8 cellular contexts compared by ENCODE assay signal in the genomic region with DNA sequence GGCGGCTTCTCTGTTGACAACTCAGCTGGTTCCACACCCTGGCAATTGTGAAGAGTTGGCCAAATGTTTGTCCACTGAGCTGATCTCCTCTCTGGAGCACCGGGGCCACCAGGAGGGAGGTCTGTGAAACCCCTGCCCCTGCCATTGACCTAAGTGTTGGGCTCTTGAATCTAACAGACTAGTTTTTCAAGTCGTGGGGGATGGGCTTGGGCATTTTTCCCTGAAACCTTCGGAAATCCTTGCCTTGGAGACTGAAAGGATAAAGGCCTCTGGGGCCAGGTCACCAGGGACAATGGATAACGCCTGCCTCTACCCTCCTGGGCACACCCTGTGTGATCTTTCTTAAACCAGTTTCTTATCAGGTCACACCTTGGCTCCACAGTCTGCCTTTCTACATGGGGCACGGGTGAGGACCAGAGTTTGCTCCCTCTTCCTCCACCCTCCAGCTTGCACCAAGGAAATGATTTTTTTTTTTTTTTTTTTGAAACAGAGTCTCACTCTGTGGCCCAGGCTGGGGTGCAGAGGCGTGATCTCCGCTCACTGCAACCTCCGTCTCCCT. TPM values are rescaled to one million over a fixed set of nuclear protein-coding genes. Genes with fewer than 3 reads are reported as not detected.
DNase-seq lines count a peak whose midpoint lies in the region; ATAC-seq and TF ChIP-seq lines count a peak whose summit lies in the region.

No MANE protein-coding gene starts in this region.

- peak; percentile 24 for DNase-seq in activated CD4-positive, alpha-beta T cell treated with anti-CD3 and anti-CD28 coated beads, Interleukin-2, amount 10 ng/mL, durations not matched to agents 7 days and 5 days
- no peak for DNase-seq in activated CD4-positive, alpha-beta T cell treated with anti-CD3 and anti-CD28 coated beads for 4 hours
- no peak for DNase-seq in activated naive CD8-positive, alpha-beta T cell treated with anti-CD3 and anti-CD28 coated beads, Interleukin-2, amount 50 U/mL, for 24 hours
- DNase-seq in left lung = no peak
- no peak for DNase-seq in stimulated activated CD4-positive, alpha-beta T cell treated with anti-CD3 and anti-CD28 coated beads, Interleukin-2, amount 100 ng/mL, for 48 hours
- no peak for DNase-seq in ureter (ENCODE audit: low spot score)
- no peak for DNase-seq in dedifferentiated amniotic fluid mesenchymal stem cell (ENCODE audit: extremely low spot score)

- peak overlapping the region in 1 of 2 donors; percentile 68 for H3K27ac ChIP-seq in left lung
- no peak overlapping the region for H3K27ac ChIP-seq in thymus (ENCODE audit: low read depth)

- H3K36me3 Mint-ChIP-seq in activated CD4-positive, alpha-beta T cell treated with anti-CD3 and anti-CD28 coated beads, Interleukin-2, amount 10 ng/mL, durations not matched to agents 7 days and 5 days (ENCODE audit: low read depth) = peaks cover 16% of the 10 kb centered on the region
- peaks cover 22% of the 10 kb centered on the region for H3K36me3 Mint-ChIP-seq in activated naive CD8-positive, alpha-beta T cell treated with anti-CD3 and anti-CD28 coated beads, Interleukin-2, amount 50 U/mL, for 24 hours (ENCODE audit: low read depth)

- H3K27me3 ChIP-seq in left lung (no peaks in the 10 kb centered on the region), thymus (ENCODE audit: control insufficient read depth, insufficient read depth) (peaks cover 16% of the 10 kb centered on the region)

- H3K4me3 Mint-ChIP-seq in activated CD4-positive, alpha-beta T cell treated with anti-CD3 and anti-CD28 coated beads, Interleukin-2, amount 10 ng/mL, durations not matched to agents 7 days and 5 days = peak overlapping the region; percentile 99
- peak overlapping the region; percentile 95 for H3K4me3 Mint-ChIP-seq in activated naive CD8-positive, alpha-beta T cell treated with anti-CD3 and anti-CD28 coated beads, Interleukin-2, amount 50 U/mL, for 24 hours

- intact Hi-C loops in left lung (cut with DNase I) = no loop called here

- CTCF ChIA-PET in activated CD4-positive, alpha-beta T cell treated with anti-CD3 and anti-CD28 coated beads, Interleukin-2, amount 10 ng/mL, durations not matched to agents 7 days and 5 days (lab: Charles Lee) = interaction anchor here (1.2 to 2.5 kb wide), 2 partner anchors 20 to 24 kb away, joined by 7 to 8 read pairs; no protein-coding TSS in a partner anchor

- peak overlapping the region; percentile 92 for H3K27ac Mint-ChIP-seq in activated CD4-positive, alpha-beta T cell treated with anti-CD3 and anti-CD28 coated beads, Interleukin-2, amount 10 ng/mL, durations not matched to agents 7 days and 5 days
- peak overlapping the region; percentile 88 for H3K27ac Mint-ChIP-seq in activated naive CD8-positive, alpha-beta T cell treated with anti-CD3 and anti-CD28 coated beads, Interleukin-2, amount 50 U/mL, for 24 hours

- peaks cover 60% of the 10 kb centered on the region for H3K4me1 Mint-ChIP-seq in activated CD4-positive, alpha-beta T cell treated with anti-CD3 and anti-CD28 coated beads, Interleukin-2, amount 10 ng/mL, durations not matched to agents 7 days and 5 days
- peaks cover 46% of the 10 kb centered on the region for H3K4me1 Mint-ChIP-seq in activated naive CD8-positive, alpha-beta T cell treated with anti-CD3 and anti-CD28 coated beads, Interleukin-2, amount 50 U/mL, for 24 hours

- POLR2A ChIA-PET in activated CD4-positive, alpha-beta T cell treated with anti-CD3 and anti-CD28 coated beads, Interleukin-2, amount 10 ng/mL, durations not matched to agents 7 days and 5 days (lab: Charles Lee) = interaction anchor here (0.6 to 1.9 kb wide), 2 partner anchors 11 to 45 kb away, joined by 3 to 6 read pairs; no protein-coding TSS in a partner anchor

- no peak for ATAC-seq in activated naive CD8-positive, alpha-beta T cell treated with anti-CD3 and anti-CD28 coated beads, Interleukin-2, amount 50 U/mL, for 24 hours
- no peak for ATAC-seq in left lung

- no peak for TF ChIP-seq CTCF in left lung (IDR thresholded peaks at IDR 0.05)

- H3K36me3 ChIP-seq in left lung (peaks cover 0 to 10% of the 10 kb centered on the region in 2 donors), thymus (ENCODE audit: control insufficient read depth, insufficient read depth) (peaks cover 13% of the 10 kb centered on the region)

- H3K27me3 Mint-ChIP-seq in activated CD4-positive, alpha-beta T cell treated with anti-CD3 and anti-CD28 coated beads, Interleukin-2, amount 10 ng/mL, durations not matched to agents 7 days and 5 days = no peaks in the 10 kb centered on the region
- H3K27me3 Mint-ChIP-seq in activated naive CD8-positive, alpha-beta T cell treated with anti-CD3 and anti-CD28 coated beads, Interleukin-2, amount 50 U/mL, for 24 hours = no peaks in the 10 kb centered on the region

- no peaks in the 10 kb centered on the region for H3K9me3 Mint-ChIP-seq in activated CD4-positive, alpha-beta T cell treated with anti-CD3 and anti-CD28 coated beads, Interleukin-2, amount 10 ng/mL, durations not matched to agents 7 days and 5 days
- no peaks in the 10 kb centered on the region for H3K9me3 Mint-ChIP-seq in activated naive CD8-positive, alpha-beta T cell treated with anti-CD3 and anti-CD28 coated beads, Interleukin-2, amount 50 U/mL, for 24 hours

- no peaks in the 10 kb centered on the region for H3K9me3 ChIP-seq in left lung
- H3K9me3 ChIP-seq in thymus (ENCODE audit: control insufficient read depth) = no peaks in the 10 kb centered on the region

- H3K4me3 ChIP-seq in left lung (peak overlapping the region; percentile 90 to 98), thymus (ENCODE audit: low read length) (peak overlapping the region; percentile 98)

- 50% methylated on average over 9 of the region's 9 CpGs for WGBS in thymus

- H3K4me1 ChIP-seq in left lung (peaks cover 16 to 43% of the 10 kb centered on the region in 2 donors), thymus (ENCODE audit: control insufficient read depth, insufficient read depth, low read length) (peaks cover 13% of the 10 kb centered on the region)

RNA-seq across cellular contexts. Expression of a gene that starts 0.9 kb away (rescaled TPM):
- total RNA-seq in activated CD4-positive, alpha-beta T cell treated with anti-CD3 and anti-CD28 coated beads, Interleukin-2, amount 10 ng/mL, durations not matched to agents 7 days and 5 days = 10 to 100 TPM; 27.1 to 30.0 TPM
- total RNA-seq in left lung (10 to 100 TPM; 20.9 to 24.0 TPM), ureter (19.9 TPM)
- 32.3 TPM for polyA plus RNA-seq in thymus

RNA-seq across cellular contexts. Expression of a gene that starts 3.7 kb away (rescaled TPM):
- total RNA-seq in activated CD4-positive, alpha-beta T cell treated with anti-CD3 and anti-CD28 coated beads, Interleukin-2, amount 10 ng/mL, durations not matched to agents 7 days and 5 days = 1 to 10 TPM; 4.0 to 4.1 TPM
- total RNA-seq in left lung = 1 to 10 TPM; 1.4 to 2.0 TPM
- polyA plus RNA-seq in thymus = 2.9 TPM
- total RNA-seq in ureter = 5.1 TPM

RNA-seq across cellular contexts. Expression of a gene that starts 13.0 kb away (rescaled TPM):
- 10 to 100 TPM; 21.1 to 21.7 TPM for total RNA-seq in activated CD4-positive, alpha-beta T cell treated with anti-CD3 and anti-CD28 coated beads, Interleukin-2, amount 10 ng/mL, durations not matched to agents 7 days and 5 days
- 10 to 100 TPM; 26.8 to 29.8 TPM for total RNA-seq in left lung
- polyA plus RNA-seq in thymus = 39.3 TPM
- total RNA-seq in ureter = 89.3 TPM

RNA-seq across cellular contexts. Expression of a gene that starts 41.1 kb away (rescaled TPM):
- 100 to 1,000 TPM; 101 to 109 TPM for total RNA-seq in activated CD4-positive, alpha-beta T cell treated with anti-CD3 and anti-CD28 coated beads, Interleukin-2, amount 10 ng/mL, durations not matched to agents 7 days and 5 days
- total RNA-seq in left lung (10 to 100 TPM; 62.9 to 77.5 TPM), ureter (128 TPM)
- 147 TPM for polyA plus RNA-seq in thymus
